In genomic region chr13:27101289-27101688, GRCh38 we compare ENCODE assay signal across 4 cellular contexts.
"Had no signal": no experiment of that assay in that cellular context is flagged by ENCODE, and none has a peak within 500 bp of the region (broad histone marks: within the 10 kb centered on the region; RNA-seq: fewer than 3 reads in every experiment).

No MANE protein-coding gene starts in this region.

- FAIRE-seq: GM12878, GM19239 had no signal

- H3K4me3 ChIP-seq: GM12878 had no signal

- ATAC-seq: GM12878 had no signal

- DNase-seq: GDM1, GF-D8 had no signal
